Comparison of ENCODE assay signal across 8 cellular contexts in genomic region chr6:42217165-42217522, GRCh38. TPM values are rescaled to one million over a fixed set of nuclear protein-coding genes. Genes with fewer than 3 reads are reported as not detected.
DNase-seq lines count a peak whose midpoint lies in the region; ATAC-seq and TF ChIP-seq lines count a peak whose summit lies in the region.

No MANE protein-coding gene starts in this region.

- H3K27me3 ChIP-seq in AG04450 (ENCODE audit: control insufficient read depth, insufficient read depth, low read length) (no peaks in the 10 kb centered on the region), Karpas-422 (ENCODE audit: low read length) (no peaks in the 10 kb centered on the region), mucosa of stomach (ENCODE audit: control insufficient read depth, insufficient read depth, low read length) (no peaks in the 10 kb centered on the region)

- no peaks in the 10 kb centered on the region for H3K9me3 Mint-ChIP-seq in chondrocyte (ENCODE audit: low read depth)

- no peak overlapping the region for H2AFZ ChIP-seq in Karpas-422 (ENCODE audit: low read length)

- DNase-seq in AG04450 (ENCODE audit: low read depth, low spot score) (no peak), Karpas-422 (peak; percentile 56), chondrocyte (ENCODE audit: low spot score) (no peak), NCI-H2196 treated with DMSO at 0.1 percent for 48 hours (lab: John Stamatoyannopoulos, UW; ENCODE audit: unreplicated experiment) (no peak), NCI-H1105 (lab: John Stamatoyannopoulos, UW) (no peak)

- POLR2A ChIA-PET in AG04450 (lab: Yijun Ruan, JAX) = interaction anchor here (0.6 kb wide), 2 partner anchors 27 to 347 kb away, joined by 3 to 6 read pairs; no protein-coding TSS in a partner anchor

- H3K36me3 ChIP-seq in Karpas-422 (ENCODE audit: insufficient read depth, low read length) (peaks cover 21% of the 10 kb centered on the region; the same call in 1 of the 2 replicates), mucosa of stomach (ENCODE audit: control insufficient read depth, insufficient read depth, low read length) (no peaks in the 10 kb centered on the region)

- ATAC-seq in HG02981 (IDR thresholded peaks at IDR 0.05; ENCODE audit: unreplicated experiment) (no peak), HG02623 (IDR thresholded peaks at IDR 0.05; ENCODE audit: unreplicated experiment) (no peak)

- H3K4me3 ChIP-seq in AG04450 (ENCODE audit: low read depth, low read length) = peak overlapping the region; percentile 95
- peak overlapping the region; percentile 86 for H3K4me3 ChIP-seq in Karpas-422 (ENCODE audit: low read length)
- peak overlapping the region; percentile 86 for H3K4me3 ChIP-seq in mucosa of stomach (ENCODE audit: low read length)

- H3K9me3 ChIP-seq in AG04450 (ENCODE audit: control insufficient read depth, insufficient read depth, low read length) = no peaks in the 10 kb centered on the region
- no peaks in the 10 kb centered on the region for H3K9me3 ChIP-seq in Karpas-422 (ENCODE audit: low read length)
- no peaks in the 10 kb centered on the region for H3K9me3 ChIP-seq in mucosa of stomach (ENCODE audit: control insufficient read depth, low read length)

- H3K4me1 ChIP-seq in Karpas-422 (ENCODE audit: low read length) = peaks cover 33% of the 10 kb centered on the region
- H3K4me1 ChIP-seq in mucosa of stomach (ENCODE audit: control insufficient read depth, insufficient read depth, low read length) = peaks cover 9% of the 10 kb centered on the region

- H3K27ac Mint-ChIP-seq in chondrocyte (ENCODE audit: unreplicated experiment) = peak overlapping the region; percentile 94

- peak overlapping the region; percentile 90 for H3K4me3 Mint-ChIP-seq in chondrocyte (ENCODE audit: unreplicated experiment)

- peaks cover 2% of the 10 kb centered on the region for H3K36me3 Mint-ChIP-seq in chondrocyte (ENCODE audit: low read depth)

- H3K9ac ChIP-seq in Karpas-422 (ENCODE audit: low read length) (peak overlapping the region; percentile 79), mucosa of stomach (ENCODE audit: low read length) (peak overlapping the region; percentile 86)

- no peaks in the 10 kb centered on the region for H3K27me3 Mint-ChIP-seq in chondrocyte (ENCODE audit: low read depth)

- TF ChIP-seq CTCF in AG04450 (IDR thresholded peaks at IDR 0.05; ENCODE audit: low read depth, low read length) (no peak), chondrocyte (IDR thresholded peaks at IDR 0.05) (no peak)

- no peaks in the 10 kb centered on the region for H3K9me2 ChIP-seq in Karpas-422 (replicated peaks; ENCODE audit: insufficient read depth, low read length)

- H3K4me1 Mint-ChIP-seq in chondrocyte (ENCODE audit: low read depth) = peaks cover 24% of the 10 kb centered on the region

- CTCF ChIA-PET in AG04450 (lab: Charles Lee) = interaction anchor here (0.6 to 6.6 kb wide), 7 partner anchors 15 to 352 kb away, joined by 3 to 172 read pairs (median 3); no protein-coding TSS in a partner anchor

- H3K4me2 ChIP-seq in Karpas-422 (ENCODE audit: low read depth, low read length, poor library complexity, severe bottlenecking) = peak overlapping the region; percentile 98

- H3K79me2 ChIP-seq in Karpas-422 (ENCODE audit: low read length) = peaks cover 47% of the 10 kb centered on the region

- H3K27ac ChIP-seq in AG04450 (ENCODE audit: low read depth, low read length) (no peak overlapping the region), Karpas-422 (ENCODE audit: low read length) (peak overlapping the region; percentile 45; the same call in 1 of the 2 replicates)

- H4K20me1 ChIP-seq in Karpas-422 (ENCODE audit: insufficient read depth, low read depth, low read length) = no peaks in the 10 kb centered on the region

RNA-seq across cellular contexts. Expression of gene MRPS10, which starts 0.5 kb away (rescaled TPM):
- 45.4 and 63.2 TPM in 2 replicates for polyA plus RNA-seq in AG04450 (2011; rRNA removed)
- polyA minus RNA-seq in AG04450 (2011; rRNA and poly(A)+ RNA removed) = 10.4 and 17.6 TPM in 2 replicates
- total RNA-seq in Karpas-422 (2014; rRNA removed; shearing (Covaris generic); ENCODE audit: low replicate concordance) = 34.7 and 54.2 TPM in 2 replicates
- total RNA-seq in chondrocyte = 26.9 to 31.7 TPM (median 28.8 TPM) in 3 replicates

RNA-seq across cellular contexts. Expression of gene GUCA1B, which starts 22.4 kb away (rescaled TPM):
- 0.21 and 0.40 TPM in 2 replicates for polyA plus RNA-seq in AG04450 (2011; rRNA removed)
- 0.39 and 0.46 TPM in 2 replicates for polyA minus RNA-seq in AG04450 (2011; rRNA and poly(A)+ RNA removed)
- not detected in 2 replicates for total RNA-seq in Karpas-422 (2014; rRNA removed; shearing (Covaris generic); ENCODE audit: low replicate concordance)
- 0.54 to 1.1 TPM (median 0.77 TPM) in 3 replicates for total RNA-seq in chondrocyte

RNA-seq across cellular contexts. Expression of gene GUCA1A, which starts 44.0 kb away (rescaled TPM):
- 1.5 and 1.9 TPM in 2 replicates for polyA plus RNA-seq in AG04450 (2011; rRNA removed)
- 0.26 and 0.87 TPM in 2 replicates for polyA minus RNA-seq in AG04450 (2011; rRNA and poly(A)+ RNA removed)
- total RNA-seq in Karpas-422 (2014; rRNA removed; shearing (Covaris generic); ENCODE audit: low replicate concordance) = not detected in 2 replicates
- 0.38 TPM in 1 of 3 replicates, not detected in the others for total RNA-seq in chondrocyte
